26 cellular contexts compared by ENCODE assay signal in genomic region chr13:50228527-50228926, GRCh38.
A peak's percentile ranks its signal among the peaks of the same experiment; 100 is the strongest.
DNase-seq lines count a peak whose midpoint lies in the region; ATAC-seq lines count a peak whose summit lies in the region.
"Had no signal": no experiment of that assay in that cellular context is flagged by ENCODE, and none has a peak within 500 bp of the region (broad histone marks: within the 10 kb centered on the region; RNA-seq: fewer than 3 reads in every experiment).

No MANE protein-coding gene starts in this region.

- in situ Hi-C loops in HAP-1 (cut with MboI; ENCODE audit: low sequenced_read_pairs): no loop called here

- intact Hi-C loops in left cardiac atrium (cut with DNase I): no loop called here

- H3K27me3 ChIP-seq in H7 (ENCODE audit: control insufficient read depth, insufficient read depth, low read length): no peaks in the 10 kb centered on the region
- H3K27me3 ChIP-seq in HAP-1 (ENCODE audit: low read depth): no peaks in the 10 kb centered on the region
- H3K27me3 ChIP-seq: neutrophil, suprapubic skin had no signal

- ATAC-seq in left cardiac atrium: no peak
- ATAC-seq: activated CD8-positive, alpha-beta T cell treated with anti-CD3 and anti-CD28 coated beads, Interleukin-2, amount 10 ng/mL, durations not matched to agents 7 days and 5 days; HepG2; left colon; psoas muscle had no signal

- H3K4me1 ChIP-seq in HAP-1: peaks cover 9% of the 10 kb centered on the region; the same call in 1 of the 2 replicates
- H3K4me1 ChIP-seq: suprapubic skin had no signal

- no peak overlapping the region for H3K4me3 ChIP-seq in H7 (ENCODE audit: insufficient read depth, low read depth, low read length)
- H3K4me3 ChIP-seq in HAP-1: no peak overlapping the region
- H3K4me3 ChIP-seq: psoas muscle, suprapubic skin had no signal

- DNase-seq in H7: peak; percentile 39
- DNase-seq in NCI-H2107 treated with DMSO at 0.1 percent for 48 hours (lab: John Stamatoyannopoulos, UW; ENCODE audit: unreplicated experiment): peak; percentile 87
- peak; percentile 16 to 39 for DNase-seq in SHP77 (lab: John Stamatoyannopoulos, UW)
- peak; percentile 41 for DNase-seq in left kidney (ENCODE audit: low read depth, low spot score)
- DNase-seq in NCI-H1694 treated with DMSO at 0.1 percent for 48 hours (lab: John Stamatoyannopoulos, UW): no peak
- no peak for DNase-seq in left cardiac atrium
- no peak for DNase-seq in HAP-1 (ENCODE audit: low spot score in 2 of 2)
- DNase-seq in activated naive CD4-positive, alpha-beta T cell treated with anti-CD3 and anti-CD28 coated beads, Interleukin-2, amount 50 U/mL, for 16 hours: no peak
- DNase-seq: activated CD4-positive, alpha-beta T cell treated with anti-CD3 and anti-CD28 coated beads for 1 hour; activated CD8-positive, alpha-beta T cell treated with anti-CD3 and anti-CD28 coated beads, Interleukin-2, amount 10 ng/mL, durations not matched to agents 7 days and 5 days; activated effector memory CD4-positive, alpha-beta T cell treated with anti-CD3 and anti-CD28 coated beads, Interleukin-2, amount 50 U/mL, for 16 hours; C1 segment of cervical spinal cord; Calu3; cortex of kidney; head of caudate nucleus; Kasumi-1; left colon; NCI-H748 treated with DMSO at 0.1 percent for 48 hours; psoas muscle; RPMI8226; SK-N-SH; stimulated activated CD4-positive, alpha-beta T cell treated with anti-CD3 and anti-CD28 coated beads, Interleukin-15, amount 100 ng/mL, for 24 hours; stimulated activated naive CD4-positive, alpha-beta T cell had no signal

- H3K9me3 ChIP-seq in HAP-1: no peaks in the 10 kb centered on the region
- H3K9me3 ChIP-seq: neutrophil, psoas muscle, SK-N-SH, suprapubic skin had no signal

- H3K36me3 ChIP-seq in H7 (replicated peaks; ENCODE audit: control insufficient read depth, insufficient read depth, low read length) (no peaks in the 10 kb centered on the region), HAP-1 (replicated peaks) (no peaks in the 10 kb centered on the region)
- H3K36me3 ChIP-seq: neutrophil, suprapubic skin had no signal

Comparison
In these comparisons a context has a peak if more than half of its experiments do, and no peak if none do; other contexts are left out.
1. DNase-seq: peak in H7 (single experiment), NCI-H2107 treated with DMSO at 0.1 percent for 48 hours (single experiment), SHP77 (2 of 2) and left kidney (single experiment); none in NCI-H1694 treated with DMSO at 0.1 percent for 48 hours (single experiment), left cardiac atrium (single experiment), HAP-1 (0 of 2) and activated naive CD4-positive, alpha-beta T cell treated with anti-CD3 and anti-CD28 coated beads, Interleukin-2, amount 50 U/mL, for 16 hours (single experiment).